8 cellular contexts compared by ENCODE assay signal in genomic region chr16:68528686-68529379, GRCh38. TPM values are rescaled to one million over a fixed set of nuclear protein-coding genes. Genes with fewer than 3 reads are reported as not detected.
A peak's percentile ranks its signal among the peaks of the same experiment; 100 is the strongest.
DNase-seq lines count a peak whose midpoint lies in the region; ATAC-seq and TF ChIP-seq lines count a peak whose summit lies in the region.

No MANE protein-coding gene starts in this region.

- TF ChIP-seq CTCF in colonic mucosa (IDR thresholded peaks at IDR 0.05): peak; percentile 90
- peak; percentile 89 to 98 (median 96) for TF ChIP-seq CTCF in right lobe of liver (IDR thresholded peaks at IDR 0.05)

- peak overlapping the region; percentile 51 for H3K27ac Mint-ChIP-seq in activated CD4-positive, alpha-beta T cell treated with anti-CD3 and anti-CD28 coated beads, Interleukin-2, amount 10 ng/mL, durations not matched to agents 24 days and 14 days

- ATAC-seq in GM18907 (IDR thresholded peaks at IDR 0.05; ENCODE audit: unreplicated experiment) (peak; percentile 78), HG03469 (IDR thresholded peaks at IDR 0.05; ENCODE audit: unreplicated experiment) (peak; percentile 46), right lobe of liver (peak; percentile 92 to 96 (median 96))

- peaks cover 13% of the 10 kb centered on the region for H3K9me3 Mint-ChIP-seq in activated CD4-positive, alpha-beta T cell treated with anti-CD3 and anti-CD28 coated beads, Interleukin-2, amount 10 ng/mL, durations not matched to agents 24 days and 14 days

- in situ Hi-C loops in ACHN (cut with HindIII; ENCODE audit: low pct_ligation_motif_present, low pct_unique_long_range_greater_than_20kb, low sequenced_read_pairs): no loop called here

- 33% methylated on average over 13 of the region's 29 CpGs for WGBS in right lobe of liver (ENCODE audit: insufficient coverage, low coverage, low lambda C conversion rate, missing lambda C conversion rate)

- no peak overlapping the region for H3K27ac ChIP-seq in colonic mucosa
- H3K27ac ChIP-seq in right lobe of liver: no peak overlapping the region

- peak overlapping the region; percentile 89 for H3K4me3 Mint-ChIP-seq in activated CD4-positive, alpha-beta T cell treated with anti-CD3 and anti-CD28 coated beads, Interleukin-2, amount 10 ng/mL, durations not matched to agents 24 days and 14 days

- no peaks in the 10 kb centered on the region for H3K27me3 Mint-ChIP-seq in activated CD4-positive, alpha-beta T cell treated with anti-CD3 and anti-CD28 coated beads, Interleukin-2, amount 10 ng/mL, durations not matched to agents 24 days and 14 days

- H3K27me3 ChIP-seq in colonic mucosa: no peaks in the 10 kb centered on the region
- no peaks in the 10 kb centered on the region for H3K27me3 ChIP-seq in right lobe of liver

- H3K36me3 ChIP-seq in colonic mucosa (no peaks in the 10 kb centered on the region), right lobe of liver (no peaks in the 10 kb centered on the region)

- peak; percentile 78 for DNase-seq in ACHN
- DNase-seq in NCI-H526 (lab: John Stamatoyannopoulos, UW): peak; percentile 25 to 81
- peak; percentile 96 for DNase-seq in activated CD4-positive, alpha-beta T cell treated with anti-CD3 and anti-CD28 coated beads, Interleukin-2, amount 10 ng/mL, durations not matched to agents 24 days and 14 days
- DNase-seq in colonic mucosa: peak; percentile 93
- peak; percentile 87 to 90 (median 89) for DNase-seq in right lobe of liver
- peak; percentile 77 to 87 (median 79) for DNase-seq in stimulated activated CD4-positive, alpha-beta T cell treated with anti-CD3 and anti-CD28 coated beads, TNF-alpha, amount 100 ng/mL, for 24 hours (ENCODE audit: low read depth in 3 of 3)

- peak overlapping the region; percentile 11 for H3K4me3 ChIP-seq in colonic mucosa
- H3K4me3 ChIP-seq in right lobe of liver: peak overlapping the region in 1 of 3 donors; percentile 9

- peaks cover 12% of the 10 kb centered on the region for H3K36me3 Mint-ChIP-seq in activated CD4-positive, alpha-beta T cell treated with anti-CD3 and anti-CD28 coated beads, Interleukin-2, amount 10 ng/mL, durations not matched to agents 24 days and 14 days (ENCODE audit: low read depth)

- intact Hi-C loops in activated CD4-positive, alpha-beta T cell treated with anti-CD3 and anti-CD28 coated beads, Interleukin-2, amount 10 ng/mL, durations not matched to agents 24 days and 14 days (cut with micrococcal nuclease): loop anchor here (1.0 to 5.0 kb wide), 5 partner anchors 63 to 595 kb away; no protein-coding TSS in a partner anchor
- intact Hi-C loops in colonic mucosa (cut with DNase I) (no loop called here), right lobe of liver (cut with DNase I) (no loop called here)

- peaks cover 7% of the 10 kb centered on the region for H3K4me1 ChIP-seq in colonic mucosa
- H3K4me1 ChIP-seq in right lobe of liver: peaks cover 0 to 15% (median 5%) of the 10 kb centered on the region in 4 donors

- TF ChIP-seq POLR2A in right lobe of liver (IDR thresholded peaks at IDR 0.05): no peak

- peaks cover 23% of the 10 kb centered on the region for H3K4me1 Mint-ChIP-seq in activated CD4-positive, alpha-beta T cell treated with anti-CD3 and anti-CD28 coated beads, Interleukin-2, amount 10 ng/mL, durations not matched to agents 24 days and 14 days

- H3K9ac ChIP-seq in colonic mucosa (ENCODE audit: low read depth in 2 of 2, low read length in 2 of 2): peak overlapping the region in 1 of 2 donors; percentile 62

- H3K9me3 ChIP-seq in colonic mucosa (no peaks in the 10 kb centered on the region), right lobe of liver (no peaks in the 10 kb centered on the region)

RNA-seq across cellular contexts. Expression of gene ZFP90, which starts 10.3 kb away (rescaled TPM):
- total RNA-seq in activated CD4-positive, alpha-beta T cell treated with anti-CD3 and anti-CD28 coated beads, Interleukin-2, amount 10 ng/mL, durations not matched to agents 24 days and 14 days: 19.0 and 20.2 TPM in 2 replicates
- total RNA-seq in colonic mucosa (10 to 100 TPM; 10.2 to 10.3 TPM), right lobe of liver (10 to 100 TPM in 1 of 6 experiments, 1 to 10 TPM in 5; 3.4 to 11.3 (median 6.2) TPM)

Comparison
In these comparisons a context has a peak if more than half of its experiments do, and no peak if none do; other contexts are left out.
1. ATAC-seq: peak in every context shown above with its lines; median percentile 96 in right lobe of liver; 78 in GM18907; 46 in HG03469.